ENCODE assay signal across 19 cellular contexts in the genomic region with DNA sequence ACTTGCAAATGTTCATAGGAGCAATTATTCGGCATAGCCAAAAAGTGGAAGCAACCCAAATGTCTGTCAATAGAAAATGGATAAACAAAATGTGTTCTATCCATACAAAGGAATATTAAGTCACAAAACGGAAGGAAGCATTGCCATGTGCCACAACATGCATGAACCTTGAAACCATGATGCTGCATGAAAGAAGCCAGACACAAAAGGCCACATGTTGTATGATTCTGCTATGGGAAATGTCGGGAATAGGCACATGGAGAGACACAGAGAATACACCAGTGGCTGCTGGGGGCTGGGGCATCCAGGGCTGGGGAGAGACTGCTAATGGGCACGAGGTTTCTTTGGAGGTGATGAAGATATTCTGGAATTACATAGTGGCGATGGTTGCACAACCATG. TPM values are rescaled to one million over a fixed set of nuclear protein-coding genes. Genes with fewer than 3 reads are reported as not detected.
"Had no signal": no experiment of that assay in that cellular context is flagged by ENCODE, and none has a peak within 500 bp of the region (broad histone marks: within the 10 kb centered on the region; RNA-seq: fewer than 3 reads in every experiment).

No MANE protein-coding gene starts in this region.

- H3K27me3 ChIP-seq: adrenal gland, esophagus squamous epithelium, sigmoid colon, SJSA1, upper lobe of right lung had no signal

- H3K9me3 ChIP-seq: adrenal gland, esophagus squamous epithelium, mucosa of descending colon, sigmoid colon, SJSA1, upper lobe of right lung had no signal

- H3K9me3 Mint-ChIP-seq: activated B cell treated with CpG ODN at 0.5 μM for 24 hours; naive B cell; stimulated activated memory B cell treated with anti-CD40 and anti-IgM and Interleukin-4, amounts not matched to agents 10 μg/mL and 1 μg/mL and 100 μg/mL, for 72 hours had no signal

- H3K27ac Mint-ChIP-seq: activated B cell treated with CpG ODN at 0.5 μM for 24 hours; stimulated activated memory B cell treated with anti-CD40 and anti-IgM and Interleukin-4, amounts not matched to agents 10 μg/mL and 1 μg/mL and 100 μg/mL, for 72 hours had no signal

- DNase-seq: activated B cell treated with CpG ODN at 0.5 μM for 24 hours; activated CD4-positive, alpha-beta T cell treated with anti-CD3 and anti-CD28 coated beads for 4 hours; activated naive CD4-positive, alpha-beta T cell; activated T-cell treated with anti-CD3 and anti-CD28 coated beads for 4 hours; adrenal gland; cerebellar nuclear complex; effector memory CD4-positive, alpha-beta T cell; esophagus squamous epithelium; mesenchymal stem cell; mucosa of descending colon; naive B cell; sigmoid colon; stimulated activated CD4-positive, alpha-beta T cell treated with anti-CD3 and anti-CD28 coated beads, Interleukin-4, amount 100 ng/mL, for 24 hours; upper lobe of right lung had no signal

- H3K4me3 Mint-ChIP-seq: activated B cell treated with CpG ODN at 0.5 μM for 24 hours; naive B cell; stimulated activated memory B cell treated with anti-CD40 and anti-IgM and Interleukin-4, amounts not matched to agents 10 μg/mL and 1 μg/mL and 100 μg/mL, for 72 hours had no signal

- H3K36me3 Mint-ChIP-seq: naive B cell had no signal

- H3K27ac ChIP-seq: esophagus squamous epithelium, parathyroid adenoma, sigmoid colon, SJSA1, upper lobe of right lung had no signal

- H3K36me3 ChIP-seq: adrenal gland, esophagus squamous epithelium, sigmoid colon, SJSA1, upper lobe of right lung had no signal

- ATAC-seq: mucosa of descending colon; stimulated activated memory B cell treated with anti-CD40 and anti-IgM and Interleukin-4, amounts not matched to agents 10 μg/mL and 1 μg/mL and 100 μg/mL, for 72 hours had no signal

- H3K4me3 ChIP-seq: adrenal gland, esophagus squamous epithelium, mucosa of descending colon, sigmoid colon, SJSA1, upper lobe of right lung had no signal

RNA-seq across cellular contexts. Expression of gene OSM, which starts 6.1 kb away (rescaled TPM):
- total RNA-seq: bronchial epithelial cell, endothelial cell of umbilical vein, SJSA1 had no signal
- polyA plus RNA-seq: endothelial cell of umbilical vein had no signal
